27 cellular contexts compared by ENCODE assay signal in genomic region chr7:113060100-113060499, GRCh38. TPM values are rescaled to one million over a fixed set of nuclear protein-coding genes. Genes with fewer than 3 reads are reported as not detected.
"Had no signal": no experiment of that assay in that cellular context is flagged by ENCODE, and none has a peak within 500 bp of the region (broad histone marks: within the 10 kb centered on the region; RNA-seq: fewer than 3 reads in every experiment).

No MANE protein-coding gene starts in this region.

- H3K9me3 ChIP-seq: colonic mucosa, esophagus muscularis mucosa, left lung, right lobe of liver, stomach, suprapubic skin, tibial nerve had no signal

- ATAC-seq: effector memory CD8-positive, alpha-beta T cell; left lung; right lobe of liver; stimulated activated memory B cell treated with anti-CD40 and anti-IgM and Interleukin-4, amounts not matched to agents 10 μg/mL and 1 μg/mL and 100 μg/mL, for 72 hours had no signal

- H3K4me1 ChIP-seq: colonic mucosa, esophagus muscularis mucosa, left lung, right lobe of liver, stomach, suprapubic skin, tibial nerve had no signal

- H3K36me3 ChIP-seq: colonic mucosa, esophagus muscularis mucosa, left lung, right lobe of liver, stomach, suprapubic skin, tibial nerve had no signal

- H3K27ac ChIP-seq: colonic mucosa, dorsolateral prefrontal cortex, esophagus muscularis mucosa, hepatocyte, left lung, right lobe of liver, skin epidermis, stomach, suprapubic skin, tibial nerve had no signal

- H3K9me3 Mint-ChIP-seq: effector memory CD8-positive, alpha-beta T cell; neural crest cell; stimulated activated memory B cell treated with anti-CD40 and anti-IgM and Interleukin-4, amounts not matched to agents 10 μg/mL and 1 μg/mL and 100 μg/mL, for 72 hours had no signal

- H3K27ac Mint-ChIP-seq: activated naive CD8-positive, alpha-beta T cell treated with anti-CD3 and anti-CD28 coated beads for 36 hours; effector memory CD8-positive, alpha-beta T cell; naive B cell; stimulated activated memory B cell treated with anti-CD40 and anti-IgM and Interleukin-4, amounts not matched to agents 10 μg/mL and 1 μg/mL and 100 μg/mL, for 72 hours had no signal

- H3K79me2 ChIP-seq: hepatocyte had no signal

- H3K36me3 Mint-ChIP-seq: activated naive CD8-positive, alpha-beta T cell treated with anti-CD3 and anti-CD28 coated beads for 36 hours; naive B cell; stimulated activated memory B cell treated with anti-CD40 and anti-IgM and Interleukin-4, amounts not matched to agents 10 μg/mL and 1 μg/mL and 100 μg/mL, for 72 hours had no signal

- H3K4me2 ChIP-seq: hepatocyte had no signal

- H2AFZ ChIP-seq: hepatocyte had no signal

- H3K4me1 Mint-ChIP-seq: activated naive CD8-positive, alpha-beta T cell treated with anti-CD3 and anti-CD28 coated beads for 36 hours; naive B cell; neural crest cell; stimulated activated memory B cell treated with anti-CD40 and anti-IgM and Interleukin-4, amounts not matched to agents 10 μg/mL and 1 μg/mL and 100 μg/mL, for 72 hours had no signal

- DNase-seq: activated CD4-positive, alpha-beta T cell treated with anti-CD3 and anti-CD28 coated beads for 4 hours; activated CD4-positive, alpha-beta T cell treated with anti-CD3 and anti-CD28 coated beads, Interleukin-2, amount 50 U/mL, for 48 hours; activated CD4-positive, CD25-positive, alpha-beta regulatory T cell; activated CD8-positive, alpha-beta memory T cell treated with anti-CD3 and anti-CD28 coated beads, Interleukin-2, amount 50 U/mL, for 48 hours; activated naive CD4-positive, alpha-beta T cell treated with Interleukin-2 at 50 U/mL for 16 hours; activated naive CD8-positive, alpha-beta T cell treated with anti-CD3 and anti-CD28 coated beads for 36 hours; activated T-cell treated with anti-CD3 and anti-CD28 coated beads, Interleukin-2, amount 50 U/mL, for 48 hours; colonic mucosa; dorsolateral prefrontal cortex; effector memory CD8-positive, alpha-beta T cell; glutamatergic neuron; kidney glomerular epithelial cell; left lung; naive B cell; occipital lobe; right lobe of liver; stimulated activated CD4-positive, alpha-beta T cell treated with anti-CD3 and anti-CD28 coated beads, Interleukin-2, amount 100 ng/mL, for 24 hours; stomach had no signal

- H3K4me3 ChIP-seq: colonic mucosa, dorsolateral prefrontal cortex, esophagus muscularis mucosa, hepatocyte, left lung, lung, right lobe of liver, skin epidermis, stomach, suprapubic skin, tibial nerve had no signal

- H3K4me3 Mint-ChIP-seq: activated naive CD8-positive, alpha-beta T cell treated with anti-CD3 and anti-CD28 coated beads for 36 hours; effector memory CD8-positive, alpha-beta T cell; naive B cell; neural crest cell; stimulated activated memory B cell treated with anti-CD40 and anti-IgM and Interleukin-4, amounts not matched to agents 10 μg/mL and 1 μg/mL and 100 μg/mL, for 72 hours had no signal

- H3K27me3 ChIP-seq: colonic mucosa, esophagus muscularis mucosa, hepatocyte, left lung, right lobe of liver, stomach, suprapubic skin, tibial nerve had no signal

RNA-seq across cellular contexts. Expression of gene GPR85, which starts 26.5 kb away (rescaled TPM):
- total RNA-seq: activated CD8-positive, alpha-beta memory T cell treated with anti-CD3 and anti-CD28 coated beads for 36 hours had no signal
